1 cellular context compared by ENCODE assay signal in genomic region chr4:23890369-23891063, GRCh38.
TF ChIP-seq lines count a peak whose summit lies in the region.

No MANE protein-coding gene starts in this region.

TF ChIP-seq in HepG2, 621 proteins besides CTCF, POLR2A, EP300 and RAD21 (continued from another document):
- peak; percentile 67; the same call in 1 of the 2 replicates for TF ChIP-seq ZNF646 (CRISPR knock-in tag; IDR thresholded peaks at IDR 0.05)
- no peak for TF ChIP-seq CREB1 (IDR thresholded peaks at IDR 0.05)
- peak; percentile 59; the same call in 1 of the 2 replicates for TF ChIP-seq CREB1 (CRISPR knock-in tag; IDR thresholded peaks at IDR 0.05)
- TF ChIP-seq ZBTB44 (CRISPR knock-in tag; IDR thresholded peaks at IDR 0.05) = no peak
